In genomic region chr2:38692636-38693318, GRCh38 we compare ENCODE assay signal across 1 cellular context.
TF ChIP-seq lines count a peak whose summit lies in the region.

No MANE protein-coding gene starts in this region.

TF ChIP-seq in HepG2, 621 proteins besides CTCF, POLR2A, EP300 and RAD21 (continues in another document):
- TF ChIP-seq ATF1 (CRISPR knock-in tag; IDR thresholded peaks at IDR 0.05) (no peak), THAP11 (CRISPR knock-in tag; IDR thresholded peaks at IDR 0.05) (peak; percentile 62), STAT5B (CRISPR knock-in tag; IDR thresholded peaks at IDR 0.05) (no peak), NPAS2 (CRISPR knock-in tag; IDR thresholded peaks at IDR 0.05; ENCODE audit: borderline replicate concordance) (no peak), NONO (IDR thresholded peaks at IDR 0.05) (no peak), NONO (CRISPR knock-in tag; conservative IDR thresholded peaks at IDR 0.05) (no peak; the same call in 1 of the 2 replicates), ZSCAN12 (CRISPR knock-in tag; IDR thresholded peaks at IDR 0.05) (no peak), ZNF543 (CRISPR knock-in tag; IDR thresholded peaks at IDR 0.05) (no peak), MLLT10 (CRISPR knock-in tag; IDR thresholded peaks at IDR 0.05) (no peak), ZFP90 (CRISPR knock-in tag; IDR thresholded peaks at IDR 0.05; ENCODE audit: borderline replicate concordance) (0 out of 2 replicates have a peak, but pooled peaks have one; percentile 60), ZNF850 (CRISPR knock-in tag; conservative IDR thresholded peaks at IDR 0.05) (no peak), ZNF3 (CRISPR knock-in tag; IDR thresholded peaks at IDR 0.05) (no peak), MZF1 (CRISPR knock-in tag; IDR thresholded peaks at IDR 0.05; ENCODE audit: borderline replicate concordance) (no peak), DNMT3B (CRISPR knock-in tag; conservative IDR thresholded peaks at IDR 0.05) (no peak), ZBTB46 (CRISPR knock-in tag; IDR thresholded peaks at IDR 0.05; ENCODE audit: borderline replicate concordance) (no peak), ETV6 (CRISPR knock-in tag; conservative IDR thresholded peaks at IDR 0.05) (no peak), KMT2A (CRISPR knock-in tag; IDR thresholded peaks at IDR 0.05) (no peak), SMARCC2 (IDR thresholded peaks at IDR 0.05) (no peak), CENPX (CRISPR knock-in tag; IDR thresholded peaks at IDR 0.05) (no peak), NR2F6 (IDR thresholded peaks at IDR 0.05) (no peak), NR2F6 (CRISPR knock-in tag; IDR thresholded peaks at IDR 0.05) (0 out of 2 replicates have a peak, but pooled peaks have one; percentile 34), BRD4 (CRISPR knock-in tag; IDR thresholded peaks at IDR 0.05) (no peak), HNRNPK (IDR thresholded peaks at IDR 0.05; ENCODE audit: low read depth, low read length, poor library complexity, severe bottlenecking) (no peak), ZNF614 (CRISPR knock-in tag; IDR thresholded peaks at IDR 0.05; ENCODE audit: borderline replicate concordance) (peak; percentile 88; the same call in 1 of the 2 replicates), CENPBD1 (CRISPR knock-in tag; IDR thresholded peaks at IDR 0.05; ENCODE audit: borderline replicate concordance, low read depth) (no peak), GATAD2A (CRISPR knock-in tag; IDR thresholded peaks at IDR 0.05) (peak; percentile 88), ZNF83 (CRISPR knock-in tag; IDR thresholded peaks at IDR 0.05; ENCODE audit: borderline replicate concordance) (0 out of 2 replicates have a peak, but pooled peaks have one; percentile 45), PHF20 (CRISPR knock-in tag; IDR thresholded peaks at IDR 0.05) (no peak), CREM (IDR thresholded peaks at IDR 0.05) (no peak), CREM (CRISPR knock-in tag; IDR thresholded peaks at IDR 0.05) (no peak), ZBTB42 (CRISPR knock-in tag; IDR thresholded peaks at IDR 0.05) (no peak), NCOA2 (CRISPR knock-in tag; IDR thresholded peaks at IDR 0.05) (peak; percentile 38; the same call in 1 of the 2 replicates), ZNF143 (CRISPR knock-in tag; IDR thresholded peaks at IDR 0.05) (no peak), HHEX (CRISPR knock-in tag; IDR thresholded peaks at IDR 0.05) (no peak), TSC22D2 (CRISPR knock-in tag; IDR thresholded peaks at IDR 0.05; ENCODE audit: borderline replicate concordance) (no peak), ZNF326 (CRISPR knock-in tag; IDR thresholded peaks at IDR 0.05; ENCODE audit: borderline replicate concordance) (no peak), TRAFD1 (CRISPR knock-in tag; IDR thresholded peaks at IDR 0.05; ENCODE audit: borderline replicate concordance) (no peak), MTERF4 (CRISPR knock-in tag; IDR thresholded peaks at IDR 0.05) (no peak), CHCHD3 (CRISPR knock-in tag; IDR thresholded peaks at IDR 0.05) (no peak), MBNL3 (CRISPR knock-in tag; conservative IDR thresholded peaks at IDR 0.05) (no peak), ZNF276 (CRISPR knock-in tag; IDR thresholded peaks at IDR 0.05; ENCODE audit: low read depth) (no peak), ZBTB37 (CRISPR knock-in tag; IDR thresholded peaks at IDR 0.05) (no peak), GPN1 (CRISPR knock-in tag; IDR thresholded peaks at IDR 0.05; ENCODE audit: borderline replicate concordance) (no peak), RORA (CRISPR knock-in tag; IDR thresholded peaks at IDR 0.05) (no peak), ZNF703 (CRISPR knock-in tag; IDR thresholded peaks at IDR 0.05; ENCODE audit: borderline replicate concordance) (no peak), ELK4 (CRISPR knock-in tag; IDR thresholded peaks at IDR 0.05; ENCODE audit: borderline replicate concordance) (no peak), ZNF431 (CRISPR knock-in tag; IDR thresholded peaks at IDR 0.05; ENCODE audit: borderline replicate concordance, low read depth) (no peak), PCBP2 (optimal IDR thresholded peaks at IDR 0.05; ENCODE audit: low read depth, low read length, poor library complexity, severe bottlenecking) (no peak), ZUFSP (CRISPR knock-in tag; IDR thresholded peaks at IDR 0.05; ENCODE audit: borderline replicate concordance) (no peak), ZBTB14 (CRISPR knock-in tag; IDR thresholded peaks at IDR 0.05) (no peak), ZNF792 (CRISPR knock-in tag; IDR thresholded peaks at IDR 0.05) (no peak), ZMAT3 (CRISPR knock-in tag; conservative IDR thresholded peaks at IDR 0.05) (no peak), HNRNPH1 (optimal IDR thresholded peaks at IDR 0.05; ENCODE audit: low read depth, low read length) (no peak), HIVEP1 (CRISPR knock-in tag; IDR thresholded peaks at IDR 0.05) (no peak), ZEB1 (IDR thresholded peaks at IDR 0.05; ENCODE audit: insufficient replicate concordance, low read depth) (no peak), NR2F2 (IDR thresholded peaks at IDR 0.05; ENCODE audit: borderline replicate concordance, low read depth) (no peak)
